Comparison of ENCODE assay signal across 2 cellular contexts in genomic region chr2:207149253-207150213, GRCh38.
TF ChIP-seq lines count a peak whose summit lies in the region.

No MANE protein-coding gene starts in this region.

TF ChIP-seq in HEK293, 187 proteins besides CTCF, POLR2A, EP300 and RAD21 (continued from another document and continues in another):
- TF ChIP-seq BCL11B (tag by site-specific recombination; IDR thresholded peaks at IDR 0.05; ENCODE audit: low read depth) (no peak), REST (tag by site-specific recombination; IDR thresholded peaks at IDR 0.05) (peak; percentile 70), PRDM10 (tag by site-specific recombination; IDR thresholded peaks at IDR 0.05) (peak; percentile 60; the same call in 1 of the 2 replicates), ZBTB26 (tag by site-specific recombination; optimal IDR thresholded peaks at IDR 0.05) (no peak), ZNF645 (tag by site-specific recombination; IDR thresholded peaks at IDR 0.05) (no peak), ZBTB8A (tag by site-specific recombination; IDR thresholded peaks at IDR 0.05) (no peak), KLF1 (tag by site-specific recombination; IDR thresholded peaks at IDR 0.05) (no peak), YY1 (tag by site-specific recombination; IDR thresholded peaks at IDR 0.05) (no peak), ZNF354C (tag by site-specific recombination; IDR thresholded peaks at IDR 0.05; ENCODE audit: borderline replicate concordance, low read depth) (no peak), SP2 (tag by site-specific recombination; IDR thresholded peaks at IDR 0.05) (no peak), PATZ1 (tag by site-specific recombination; IDR thresholded peaks at IDR 0.05) (no peak)

TF ChIP-seq in GM23338, 12 proteins besides CTCF, POLR2A, EP300 and RAD21 (continued from another document):
- TF ChIP-seq REST (IDR thresholded peaks at IDR 0.05; ENCODE audit: unreplicated experiment) = no peak
- no peak for TF ChIP-seq POLR2AphosphoS5 (IDR thresholded peaks at IDR 0.05; ENCODE audit: low read depth)
- no peak for TF ChIP-seq NANOG (IDR thresholded peaks at IDR 0.05; ENCODE audit: borderline replicate concordance)
- no peak for TF ChIP-seq JUNB (IDR thresholded peaks at IDR 0.05; ENCODE audit: unreplicated experiment)
